ENCODE assay signal across 1 cellular context in the genomic region with DNA sequence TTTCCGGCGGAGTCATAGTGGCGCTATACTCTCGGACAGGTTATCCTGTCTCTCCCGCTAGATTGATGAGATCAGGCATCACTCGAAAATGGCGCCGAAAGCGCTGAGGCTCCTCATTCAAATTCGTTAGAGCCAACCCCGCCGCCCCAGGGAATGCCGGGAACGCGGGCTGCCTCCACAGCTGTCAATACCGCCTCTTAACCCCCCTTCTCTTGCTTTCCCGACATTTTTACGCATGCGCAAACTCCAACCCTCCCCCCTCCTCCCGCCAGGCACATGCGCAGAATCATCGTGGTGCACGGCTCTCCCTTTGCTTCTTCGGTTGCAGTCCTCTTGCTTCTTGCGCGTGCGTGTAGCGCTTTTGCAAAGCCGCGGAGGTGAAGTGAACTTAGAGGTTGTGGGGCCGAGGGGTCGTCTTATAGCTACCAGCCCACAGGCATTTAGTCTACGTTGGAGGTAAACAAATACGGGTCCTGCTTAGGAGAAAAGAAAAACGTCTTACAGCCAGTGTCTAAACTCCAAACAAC.
TF ChIP-seq lines count a peak whose summit lies in the region.

No MANE protein-coding gene starts in this region.

TF ChIP-seq in K562, 482 proteins besides CTCF, POLR2A, EP300 and RAD21 (continued from another document and continues in another):
- TF ChIP-seq ZNF77 (CRISPR knock-in tag; IDR thresholded peaks at IDR 0.05) (no peak), POLR2B (IDR thresholded peaks at IDR 0.05; ENCODE audit: low read depth, partially characterized antibody) (peak; percentile 67), PRMT5 (CRISPR knock-in tag; IDR thresholded peaks at IDR 0.05) (no peak), TAF7 (tag; IDR thresholded peaks at IDR 0.05) (no peak), ZNF263 (CRISPR knock-in tag; IDR thresholded peaks at IDR 0.05; ENCODE audit: borderline replicate concordance) (0 out of 2 replicates have a peak, but pooled peaks have one; percentile 50), MYC (IDR thresholded peaks at IDR 0.05; ENCODE audit: low read depth, low read length) (peak; percentile 10), MYC (CRISPR knock-in tag; IDR thresholded peaks at IDR 0.05; ENCODE audit: borderline replicate concordance, low read depth) (no peak), ZZZ3 (IDR thresholded peaks at IDR 0.05) (no peak), CBX5 (IDR thresholded peaks at IDR 0.05; ENCODE audit: borderline replicate concordance, low read depth) (no peak), SAFB2 (IDR thresholded peaks at IDR 0.05; ENCODE audit: borderline replicate concordance, low read depth, low read length, severe bottlenecking) (no peak), CBFA2T2 (conservative IDR thresholded peaks at IDR 0.05) (no peak), POLR2AphosphoS5 (IDR thresholded peaks at IDR 0.05; ENCODE audit: control insufficient read depth, insufficient read depth, low read depth, low read length) (peak; percentile 38; the same call in 1 of the 2 replicates), TEAD1 (CRISPR knock-in tag; IDR thresholded peaks at IDR 0.05) (0 out of 4 replicates have a peak, but pooled peaks of 1 of the 2 experiments have one; percentile 55), ZNF143 (CRISPR knock-in tag; IDR thresholded peaks at IDR 0.05) (peak; percentile 78), RFX5 (IDR thresholded peaks at IDR 0.05; ENCODE audit: low read depth, low read length) (no peak), HNRNPLL (IDR thresholded peaks at IDR 0.05; ENCODE audit: low read depth, low read length, poor library complexity, severe bottlenecking) (peak; percentile 2), PTBP1 (IDR thresholded peaks at IDR 0.05; ENCODE audit: low read depth, low read length) (no peak), FOXK2 (conservative IDR thresholded peaks at IDR 0.05 in 1 of 2, IDR thresholded peaks at IDR 0.05 in 1 of 2; ENCODE audit: low read depth in 2 of 2) (peak; percentile 80 to 88; a peak in 3 of 4 replicates), TAF9B (IDR thresholded peaks at IDR 0.05; ENCODE audit: partially characterized antibody) (peak; percentile 1), KDM2B (CRISPR knock-in tag; IDR thresholded peaks at IDR 0.05) (no peak), C11orf30 (IDR thresholded peaks at IDR 0.05; ENCODE audit: low read depth) (no peak), YY1 (IDR thresholded peaks at IDR 0.05; ENCODE audit: borderline replicate concordance in 1 of 3, control insufficient read depth in 1 of 3, extremely low read depth in 1 of 3, insufficient read depth in 3 of 3, insufficient read length in 1 of 3, insufficient replicate concordance in 2 of 3, low read depth in 1 of 3, low read length in 2 of 3) (peak; percentile 36 to 91 (median 85)), NFXL1 (CRISPR knock-in tag; IDR thresholded peaks at IDR 0.05) (no peak), ARNT (IDR thresholded peaks at IDR 0.05) (no peak), TAF1 (IDR thresholded peaks at IDR 0.05; ENCODE audit: control insufficient read depth, extremely low read depth, insufficient read depth, low read length, severe bottlenecking) (peak; percentile 54), SAFB (IDR thresholded peaks at IDR 0.05; ENCODE audit: borderline replicate concordance, low read depth, low read length) (no peak), PRPF4 (IDR thresholded peaks at IDR 0.05; ENCODE audit: insufficient read depth, low read depth, low read length, poor library complexity, severe bottlenecking) (peak; percentile 9), POLR2G (IDR thresholded peaks at IDR 0.05; ENCODE audit: low read depth, low read length) (peak; percentile 44), CEBPG (CRISPR knock-in tag; IDR thresholded peaks at IDR 0.05) (peak; percentile 81), CEBPG (tag; conservative IDR thresholded peaks at IDR 0.05 in 1 of 2, IDR thresholded peaks at IDR 0.05 in 1 of 2) (no peak)
- TF ChIP-seq, protein P1, sequence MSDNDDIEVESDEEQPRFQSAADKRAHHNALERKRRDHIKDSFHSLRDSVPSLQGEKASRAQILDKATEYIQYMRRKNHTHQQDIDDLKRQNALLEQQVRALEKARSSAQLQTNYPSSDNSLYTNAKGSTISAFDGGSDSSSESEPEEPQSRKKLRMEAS (CRISPR knock-in tag; IDR thresholded peaks at IDR 0.05) = no peak; the same call in 1 of the 2 replicates
- TF ChIP-seq, protein P2, sequence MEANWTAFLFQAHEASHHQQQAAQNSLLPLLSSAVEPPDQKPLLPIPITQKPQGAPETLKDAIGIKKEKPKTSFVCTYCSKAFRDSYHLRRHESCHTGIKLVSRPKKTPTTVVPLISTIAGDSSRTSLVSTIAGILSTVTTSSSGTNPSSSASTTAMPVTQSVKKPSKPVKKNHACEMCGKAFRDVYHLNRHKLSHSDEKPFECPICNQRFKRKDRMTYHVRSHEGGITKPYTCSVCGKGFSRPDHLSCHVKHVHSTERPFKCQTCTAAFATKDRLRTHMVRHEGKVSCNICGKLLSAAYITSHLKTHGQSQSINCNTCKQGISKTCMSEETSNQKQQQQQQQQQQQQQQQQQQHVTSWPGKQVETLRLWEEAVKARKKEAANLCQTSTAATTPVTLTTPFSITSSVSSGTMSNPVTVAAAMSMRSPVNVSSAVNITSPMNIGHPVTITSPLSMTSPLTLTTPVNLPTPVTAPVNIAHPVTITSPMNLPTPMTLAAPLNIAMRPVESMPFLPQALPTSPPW (CRISPR knock-in tag; IDR thresholded peaks at IDR 0.05) = peak; percentile 99
- TF ChIP-seq, protein P3, sequence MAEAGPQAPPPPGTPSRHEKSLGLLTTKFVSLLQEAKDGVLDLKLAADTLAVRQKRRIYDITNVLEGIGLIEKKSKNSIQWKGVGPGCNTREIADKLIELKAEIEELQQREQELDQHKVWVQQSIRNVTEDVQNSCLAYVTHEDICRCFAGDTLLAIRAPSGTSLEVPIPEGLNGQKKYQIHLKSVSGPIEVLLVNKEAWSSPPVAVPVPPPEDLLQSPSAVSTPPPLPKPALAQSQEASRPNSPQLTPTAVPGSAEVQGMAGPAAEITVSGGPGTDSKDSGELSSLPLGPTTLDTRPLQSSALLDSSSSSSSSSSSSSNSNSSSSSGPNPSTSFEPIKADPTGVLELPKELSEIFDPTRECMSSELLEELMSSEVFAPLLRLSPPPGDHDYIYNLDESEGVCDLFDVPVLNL (CRISPR knock-in tag; IDR thresholded peaks at IDR 0.05; ENCODE audit: low read depth) = peak; percentile 88; the same call in 1 of the 2 replicates
- TF ChIP-seq, protein P4, sequence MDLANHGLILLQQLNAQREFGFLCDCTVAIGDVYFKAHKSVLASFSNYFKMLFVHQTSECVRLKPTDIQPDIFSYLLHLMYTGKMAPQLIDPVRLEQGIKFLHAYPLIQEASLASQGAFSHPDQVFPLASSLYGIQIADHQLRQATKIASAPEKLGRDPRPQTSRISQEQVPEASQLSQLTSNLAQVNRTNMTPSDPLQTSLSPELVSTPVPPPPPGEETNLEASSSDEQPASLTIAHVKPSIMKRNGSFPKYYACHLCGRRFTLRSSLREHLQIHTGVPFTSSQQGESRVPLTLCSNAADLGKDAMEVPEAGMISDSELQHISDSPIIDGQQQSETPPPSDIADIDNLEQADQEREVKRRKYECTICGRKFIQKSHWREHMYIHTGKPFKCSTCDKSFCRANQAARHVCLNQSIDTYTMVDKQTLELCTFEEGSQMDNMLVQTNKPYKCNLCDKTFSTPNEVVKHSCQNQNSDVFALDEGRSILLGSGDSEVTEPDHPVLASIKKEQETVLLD (IDR thresholded peaks at IDR 0.05) = peak; percentile 98
- TF ChIP-seq, protein P5, sequence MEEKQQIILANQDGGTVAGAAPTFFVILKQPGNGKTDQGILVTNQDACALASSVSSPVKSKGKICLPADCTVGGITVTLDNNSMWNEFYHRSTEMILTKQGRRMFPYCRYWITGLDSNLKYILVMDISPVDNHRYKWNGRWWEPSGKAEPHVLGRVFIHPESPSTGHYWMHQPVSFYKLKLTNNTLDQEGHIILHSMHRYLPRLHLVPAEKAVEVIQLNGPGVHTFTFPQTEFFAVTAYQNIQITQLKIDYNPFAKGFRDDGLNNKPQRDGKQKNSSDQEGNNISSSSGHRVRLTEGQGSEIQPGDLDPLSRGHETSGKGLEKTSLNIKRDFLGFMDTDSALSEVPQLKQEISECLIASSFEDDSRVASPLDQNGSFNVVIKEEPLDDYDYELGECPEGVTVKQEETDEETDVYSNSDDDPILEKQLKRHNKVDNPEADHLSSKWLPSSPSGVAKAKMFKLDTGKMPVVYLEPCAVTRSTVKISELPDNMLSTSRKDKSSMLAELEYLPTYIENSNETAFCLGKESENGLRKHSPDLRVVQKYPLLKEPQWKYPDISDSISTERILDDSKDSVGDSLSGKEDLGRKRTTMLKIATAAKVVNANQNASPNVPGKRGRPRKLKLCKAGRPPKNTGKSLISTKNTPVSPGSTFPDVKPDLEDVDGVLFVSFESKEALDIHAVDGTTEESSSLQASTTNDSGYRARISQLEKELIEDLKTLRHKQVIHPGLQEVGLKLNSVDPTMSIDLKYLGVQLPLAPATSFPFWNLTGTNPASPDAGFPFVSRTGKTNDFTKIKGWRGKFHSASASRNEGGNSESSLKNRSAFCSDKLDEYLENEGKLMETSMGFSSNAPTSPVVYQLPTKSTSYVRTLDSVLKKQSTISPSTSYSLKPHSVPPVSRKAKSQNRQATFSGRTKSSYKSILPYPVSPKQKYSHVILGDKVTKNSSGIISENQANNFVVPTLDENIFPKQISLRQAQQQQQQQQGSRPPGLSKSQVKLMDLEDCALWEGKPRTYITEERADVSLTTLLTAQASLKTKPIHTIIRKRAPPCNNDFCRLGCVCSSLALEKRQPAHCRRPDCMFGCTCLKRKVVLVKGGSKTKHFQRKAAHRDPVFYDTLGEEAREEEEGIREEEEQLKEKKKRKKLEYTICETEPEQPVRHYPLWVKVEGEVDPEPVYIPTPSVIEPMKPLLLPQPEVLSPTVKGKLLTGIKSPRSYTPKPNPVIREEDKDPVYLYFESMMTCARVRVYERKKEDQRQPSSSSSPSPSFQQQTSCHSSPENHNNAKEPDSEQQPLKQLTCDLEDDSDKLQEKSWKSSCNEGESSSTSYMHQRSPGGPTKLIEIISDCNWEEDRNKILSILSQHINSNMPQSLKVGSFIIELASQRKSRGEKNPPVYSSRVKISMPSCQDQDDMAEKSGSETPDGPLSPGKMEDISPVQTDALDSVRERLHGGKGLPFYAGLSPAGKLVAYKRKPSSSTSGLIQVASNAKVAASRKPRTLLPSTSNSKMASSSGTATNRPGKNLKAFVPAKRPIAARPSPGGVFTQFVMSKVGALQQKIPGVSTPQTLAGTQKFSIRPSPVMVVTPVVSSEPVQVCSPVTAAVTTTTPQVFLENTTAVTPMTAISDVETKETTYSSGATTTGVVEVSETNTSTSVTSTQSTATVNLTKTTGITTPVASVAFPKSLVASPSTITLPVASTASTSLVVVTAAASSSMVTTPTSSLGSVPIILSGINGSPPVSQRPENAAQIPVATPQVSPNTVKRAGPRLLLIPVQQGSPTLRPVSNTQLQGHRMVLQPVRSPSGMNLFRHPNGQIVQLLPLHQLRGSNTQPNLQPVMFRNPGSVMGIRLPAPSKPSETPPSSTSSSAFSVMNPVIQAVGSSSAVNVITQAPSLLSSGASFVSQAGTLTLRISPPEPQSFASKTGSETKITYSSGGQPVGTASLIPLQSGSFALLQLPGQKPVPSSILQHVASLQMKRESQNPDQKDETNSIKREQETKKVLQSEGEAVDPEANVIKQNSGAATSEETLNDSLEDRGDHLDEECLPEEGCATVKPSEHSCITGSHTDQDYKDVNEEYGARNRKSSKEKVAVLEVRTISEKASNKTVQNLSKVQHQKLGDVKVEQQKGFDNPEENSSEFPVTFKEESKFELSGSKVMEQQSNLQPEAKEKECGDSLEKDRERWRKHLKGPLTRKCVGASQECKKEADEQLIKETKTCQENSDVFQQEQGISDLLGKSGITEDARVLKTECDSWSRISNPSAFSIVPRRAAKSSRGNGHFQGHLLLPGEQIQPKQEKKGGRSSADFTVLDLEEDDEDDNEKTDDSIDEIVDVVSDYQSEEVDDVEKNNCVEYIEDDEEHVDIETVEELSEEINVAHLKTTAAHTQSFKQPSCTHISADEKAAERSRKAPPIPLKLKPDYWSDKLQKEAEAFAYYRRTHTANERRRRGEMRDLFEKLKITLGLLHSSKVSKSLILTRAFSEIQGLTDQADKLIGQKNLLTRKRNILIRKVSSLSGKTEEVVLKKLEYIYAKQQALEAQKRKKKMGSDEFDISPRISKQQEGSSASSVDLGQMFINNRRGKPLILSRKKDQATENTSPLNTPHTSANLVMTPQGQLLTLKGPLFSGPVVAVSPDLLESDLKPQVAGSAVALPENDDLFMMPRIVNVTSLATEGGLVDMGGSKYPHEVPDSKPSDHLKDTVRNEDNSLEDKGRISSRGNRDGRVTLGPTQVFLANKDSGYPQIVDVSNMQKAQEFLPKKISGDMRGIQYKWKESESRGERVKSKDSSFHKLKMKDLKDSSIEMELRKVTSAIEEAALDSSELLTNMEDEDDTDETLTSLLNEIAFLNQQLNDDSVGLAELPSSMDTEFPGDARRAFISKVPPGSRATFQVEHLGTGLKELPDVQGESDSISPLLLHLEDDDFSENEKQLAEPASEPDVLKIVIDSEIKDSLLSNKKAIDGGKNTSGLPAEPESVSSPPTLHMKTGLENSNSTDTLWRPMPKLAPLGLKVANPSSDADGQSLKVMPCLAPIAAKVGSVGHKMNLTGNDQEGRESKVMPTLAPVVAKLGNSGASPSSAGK (IDR thresholded peaks at IDR 0.05) = peak; percentile 59
- TF ChIP-seq, protein P6, sequence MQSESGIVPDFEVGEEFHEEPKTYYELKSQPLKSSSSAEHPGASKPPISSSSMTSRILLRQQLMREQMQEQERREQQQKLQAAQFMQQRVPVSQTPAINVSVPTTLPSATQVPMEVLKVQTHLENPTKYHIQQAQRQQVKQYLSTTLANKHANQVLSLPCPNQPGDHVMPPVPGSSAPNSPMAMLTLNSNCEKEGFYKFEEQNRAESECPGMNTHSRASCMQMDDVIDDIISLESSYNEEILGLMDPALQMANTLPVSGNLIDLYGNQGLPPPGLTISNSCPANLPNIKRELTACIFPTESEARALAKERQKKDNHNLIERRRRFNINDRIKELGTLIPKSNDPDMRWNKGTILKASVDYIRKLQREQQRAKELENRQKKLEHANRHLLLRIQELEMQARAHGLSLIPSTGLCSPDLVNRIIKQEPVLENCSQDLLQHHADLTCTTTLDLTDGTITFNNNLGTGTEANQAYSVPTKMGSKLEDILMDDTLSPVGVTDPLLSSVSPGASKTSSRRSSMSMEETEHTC (IDR thresholded peaks at IDR 0.05) = no peak
- TF ChIP-seq, protein P7, sequence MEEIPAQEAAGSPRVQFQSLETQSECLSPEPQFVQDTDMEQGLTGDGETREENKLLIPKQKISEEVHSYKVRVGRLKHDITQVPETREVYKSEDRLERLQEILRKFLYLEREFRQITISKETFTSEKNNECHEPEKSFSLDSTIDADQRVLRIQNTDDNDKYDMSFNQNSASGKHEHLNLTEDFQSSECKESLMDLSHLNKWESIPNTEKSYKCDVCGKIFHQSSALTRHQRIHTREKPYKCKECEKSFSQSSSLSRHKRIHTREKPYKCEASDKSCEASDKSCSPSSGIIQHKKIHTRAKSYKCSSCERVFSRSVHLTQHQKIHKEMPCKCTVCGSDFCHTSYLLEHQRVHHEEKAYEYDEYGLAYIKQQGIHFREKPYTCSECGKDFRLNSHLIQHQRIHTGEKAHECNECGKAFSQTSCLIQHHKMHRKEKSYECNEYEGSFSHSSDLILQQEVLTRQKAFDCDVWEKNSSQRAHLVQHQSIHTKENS (CRISPR knock-in tag; IDR thresholded peaks at IDR 0.05) = no peak
- TF ChIP-seq, protein P8, sequence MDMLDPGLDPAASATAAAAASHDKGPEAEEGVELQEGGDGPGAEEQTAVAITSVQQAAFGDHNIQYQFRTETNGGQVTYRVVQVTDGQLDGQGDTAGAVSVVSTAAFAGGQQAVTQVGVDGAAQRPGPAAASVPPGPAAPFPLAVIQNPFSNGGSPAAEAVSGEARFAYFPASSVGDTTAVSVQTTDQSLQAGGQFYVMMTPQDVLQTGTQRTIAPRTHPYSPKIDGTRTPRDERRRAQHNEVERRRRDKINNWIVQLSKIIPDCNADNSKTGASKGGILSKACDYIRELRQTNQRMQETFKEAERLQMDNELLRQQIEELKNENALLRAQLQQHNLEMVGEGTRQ (CRISPR knock-in tag; IDR thresholded peaks at IDR 0.05) = no peak
